In the genomic region with DNA sequence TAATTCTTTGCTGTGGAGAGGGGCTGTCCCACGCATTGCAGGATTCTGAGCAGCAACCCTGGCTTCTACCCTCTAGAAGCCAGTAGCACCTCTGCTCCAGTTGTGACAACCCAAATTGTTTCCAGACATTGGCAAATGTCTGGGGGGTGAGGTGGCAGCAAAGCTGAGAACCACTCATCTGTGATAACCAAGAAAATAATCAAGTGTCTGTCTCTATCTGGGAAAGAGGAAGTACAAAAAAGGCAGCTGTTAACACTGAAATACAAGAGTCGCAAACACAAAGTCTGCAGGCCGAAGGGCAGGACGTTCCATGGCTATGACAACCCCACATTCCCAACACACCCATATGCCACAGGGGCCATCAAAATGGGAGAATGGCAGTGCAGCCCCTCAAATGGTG, we compare ENCODE assay signal across 10 cellular contexts. TPM values are rescaled to one million over a fixed set of nuclear protein-coding genes. Genes with fewer than 3 reads are reported as not detected.
DNase-seq lines count a peak whose midpoint lies in the region; ATAC-seq and FAIRE-seq lines count a peak whose summit lies in the region.
"Had no signal": no experiment of that assay in that cellular context is flagged by ENCODE, and none has a peak within 500 bp of the region (broad histone marks: within the 10 kb centered on the region; RNA-seq: fewer than 3 reads in every experiment).

No MANE protein-coding gene starts in this region.

- no peak for ATAC-seq in CD4-positive, CD25-positive, alpha-beta regulatory T cell (ENCODE audit: low read depth in 2 of 2)
- ATAC-seq in left lobe of liver (no peak), HG03196 (IDR thresholded peaks at IDR 0.05; ENCODE audit: unreplicated experiment) (no peak)
- ATAC-seq: effector memory CD8-positive, alpha-beta T cell had no signal

- H3K4me1 Mint-ChIP-seq in CD4-positive, CD25-positive, alpha-beta regulatory T cell = peaks cover 14 to 57% (median 33%) of the 10 kb centered on the region in 4 donors
- H3K4me1 Mint-ChIP-seq in IgD-negative memory B cell = peaks cover 36 to 63% (median 55%) of the 10 kb centered on the region in 3 donors

- H3K36me3 ChIP-seq in CD4-positive, CD25-positive, alpha-beta regulatory T cell (ENCODE audit: control insufficient read depth, insufficient read depth, low read length) = peaks cover 3% of the 10 kb centered on the region

- H3K36me3 Mint-ChIP-seq in CD4-positive, CD25-positive, alpha-beta regulatory T cell = no peaks in the 10 kb centered on the region
- H3K36me3 Mint-ChIP-seq in IgD-negative memory B cell = no peaks in the 10 kb centered on the region

- H3K9me3 ChIP-seq in CD4-positive, CD25-positive, alpha-beta regulatory T cell (ENCODE audit: control insufficient read depth in 2 of 2, low read length in 2 of 2) = no peaks in the 10 kb centered on the region

- H3K27ac ChIP-seq in CD4-positive, CD25-positive, alpha-beta regulatory T cell (ENCODE audit: insufficient read depth, low read length, poor library complexity, severe bottlenecking) = peak overlapping the region; percentile 78

- no peaks in the 10 kb centered on the region for H3K27me3 Mint-ChIP-seq in CD4-positive, CD25-positive, alpha-beta regulatory T cell
- H3K27me3 Mint-ChIP-seq in IgD-negative memory B cell = no peaks in the 10 kb centered on the region
- H3K27me3 Mint-ChIP-seq: effector memory CD8-positive, alpha-beta T cell had no signal

- peak overlapping the region; percentile 95 to 99 (median 96) for H3K27ac Mint-ChIP-seq in CD4-positive, CD25-positive, alpha-beta regulatory T cell
- peak overlapping the region; percentile 89 to 99 (median 97) for H3K27ac Mint-ChIP-seq in IgD-negative memory B cell
- H3K27ac Mint-ChIP-seq: effector memory CD8-positive, alpha-beta T cell had no signal

- H3K4me1 ChIP-seq in CD4-positive, CD25-positive, alpha-beta regulatory T cell (ENCODE audit: control insufficient read depth, insufficient read depth, low read length, poor library complexity, severe bottlenecking) = peaks cover 49% of the 10 kb centered on the region

- peak; percentile 92 for FAIRE-seq in GM19239 (lab: Jason Lieb, UNC)

- H3K9me3 Mint-ChIP-seq in CD4-positive, CD25-positive, alpha-beta regulatory T cell = no peaks in the 10 kb centered on the region
- no peaks in the 10 kb centered on the region for H3K9me3 Mint-ChIP-seq in IgD-negative memory B cell
- H3K9me3 Mint-ChIP-seq: effector memory CD8-positive, alpha-beta T cell had no signal

- H3K4me3 Mint-ChIP-seq in CD4-positive, CD25-positive, alpha-beta regulatory T cell = peak overlapping the region in 3 of 4 donors; percentile 22 to 60 (median 57)
- peak overlapping the region; percentile 76 to 96 (median 87) for H3K4me3 Mint-ChIP-seq in IgD-negative memory B cell
- H3K4me3 Mint-ChIP-seq: effector memory CD8-positive, alpha-beta T cell had no signal

- DNase-seq in CD4-positive, CD25-positive, alpha-beta regulatory T cell = no peak
- DNase-seq in GM19239 (ENCODE audit: insufficient read length, low spot score) (no peak), fibroblast of gingiva (ENCODE audit: low read depth) (peak; percentile 28), NCI-H1417 treated with DMSO at 0.1 percent for 48 hours (lab: John Stamatoyannopoulos, UW) (no peak), left lobe of liver (ENCODE audit: low spot score) (no peak)
- no peak for DNase-seq in stimulated activated CD4-positive, alpha-beta T cell treated with anti-CD3 and anti-CD28 coated beads, Interleukin-4, amount 100 ng/mL, for 1 hour
- DNase-seq: effector memory CD8-positive, alpha-beta T cell; NCI-H748 treated with DMSO at 0.1 percent for 48 hours had no signal

- no peak overlapping the region for H3K4me3 ChIP-seq in CD4-positive, CD25-positive, alpha-beta regulatory T cell (ENCODE audit: low read depth, low read length)

- H3K27me3 ChIP-seq in CD4-positive, CD25-positive, alpha-beta regulatory T cell (ENCODE audit: control insufficient read depth, insufficient read depth, low read length) = no peaks in the 10 kb centered on the region

RNA-seq across cellular contexts. Expression of a gene that starts 42.2 kb away (rescaled TPM):
- 87.6 TPM for total RNA-seq in CD4-positive, CD25-positive, alpha-beta regulatory T cell
- polyA plus RNA-seq in CD4-positive, CD25-positive, alpha-beta regulatory T cell = 10 to 100 TPM; 64.3 to 66.5 (median 65.3) TPM
- 83.2 TPM for polyA plus RNA-seq in IgD-negative memory B cell
- total RNA-seq in left lobe of liver = 12.7 TPM
